In genomic region chr12:54230555-54230954, GRCh38 we compare ENCODE assay signal across 23 cellular contexts. TPM values are rescaled to one million over a fixed set of nuclear protein-coding genes. Genes with fewer than 3 reads are reported as not detected.
DNase-seq lines count a peak whose midpoint lies in the region; ATAC-seq and TF ChIP-seq lines count a peak whose summit lies in the region.
"Had no signal": no experiment of that assay in that cellular context is flagged by ENCODE, and none has a peak within 500 bp of the region (broad histone marks: within the 10 kb centered on the region; RNA-seq: fewer than 3 reads in every experiment).

No MANE protein-coding gene starts in this region.

- TF ChIP-seq RAD21 in HCT116 (IDR thresholded peaks at IDR 0.05; ENCODE audit: low read depth): no peak

- no peaks in the 10 kb centered on the region for H4K20me1 ChIP-seq in HCT116 (ENCODE audit: insufficient read depth)

- CTCF ChIA-PET in HCT116 (lab: Charles Lee): no interaction called here

- no peak for TF ChIP-seq POLR2A in HCT116 (IDR thresholded peaks at IDR 0.05; ENCODE audit: borderline replicate concordance, extremely low read depth, insufficient read depth, insufficient read length)

- no peaks in the 10 kb centered on the region for H3K27me3 ChIP-seq in HCT116 (ENCODE audit: insufficient read depth, low read length)
- H3K27me3 ChIP-seq in foreskin keratinocyte: no peaks in the 10 kb centered on the region
- H3K27me3 ChIP-seq in skeletal muscle satellite cell (ENCODE audit: control insufficient read depth, insufficient read depth, low read length): no peaks in the 10 kb centered on the region
- H3K27me3 ChIP-seq: dorsolateral prefrontal cortex, pancreas had no signal

- H3K79me2 ChIP-seq in HCT116 (ENCODE audit: insufficient read depth, low read length): no peaks in the 10 kb centered on the region

- no peaks in the 10 kb centered on the region for H3K9me3 ChIP-seq in HCT116 (ENCODE audit: control insufficient read depth in 1 of 2, insufficient read depth in 1 of 2, low read depth in 1 of 2, low read length in 2 of 2)
- H3K9me3 ChIP-seq in SK-N-MC (ENCODE audit: low read depth, low read length): no peaks in the 10 kb centered on the region
- no peaks in the 10 kb centered on the region for H3K9me3 ChIP-seq in skeletal muscle satellite cell (replicated peaks; ENCODE audit: low read length)
- H3K9me3 ChIP-seq: pancreas had no signal

- H2AFZ ChIP-seq in HCT116 (ENCODE audit: low read depth, low read length, poor library complexity, severe bottlenecking): no peak overlapping the region
- H2AFZ ChIP-seq: GM23338 had no signal

- H3K4me2 ChIP-seq in HCT116 (ENCODE audit: low read length): peak overlapping the region; percentile 76; the same call in 1 of the 2 replicates
- no peak overlapping the region for H3K4me2 ChIP-seq in skeletal muscle satellite cell (ENCODE audit: low read length)
- H3K4me2 ChIP-seq: GM23338 had no signal

- H3K9ac ChIP-seq in HCT116 (ENCODE audit: low read length) (no peak overlapping the region), SK-N-MC (ENCODE audit: insufficient read length) (no peak overlapping the region), skeletal muscle satellite cell (ENCODE audit: low read depth, low read length) (peak overlapping the region; percentile 57)

- intact Hi-C loops in HCT116 (cut with micrococcal nuclease): no loop called here

- no peak overlapping the region for H3K4me3 ChIP-seq in HCT116 (replicated peaks in 1 of 2; ENCODE audit: low read depth in 1 of 2, low read length in 2 of 2)
- H3K4me3 ChIP-seq in SK-N-MC: no peak overlapping the region
- H3K4me3 ChIP-seq in skeletal muscle satellite cell (ENCODE audit: low read length): no peak overlapping the region
- H3K4me3 ChIP-seq: dorsolateral prefrontal cortex, GM23338, pancreas had no signal

- DNase-seq in HCT116 (ENCODE audit: low read depth, low spot score) (no peak), SK-N-MC (ENCODE audit: low read depth, low spot score) (no peak), foreskin keratinocyte (no peak), NCI-H1105 (lab: John Stamatoyannopoulos, UW) (no peak), NCI-H187 treated with DMSO at 0.1 percent for 48 hours (lab: John Stamatoyannopoulos, UW) (no peak), amniotic stem cell (lab: John Stamatoyannopoulos, UW) (no peak)
- DNase-seq: activated CD4-positive, alpha-beta T cell treated with anti-CD3 and anti-CD28 coated beads, Interleukin-2, amount 10 ng/mL, durations not matched to agents 24 days and 14 days; activated CD8-positive, alpha-beta memory T cell treated with anti-CD3 and anti-CD28 coated beads, Interleukin-2, amount 10 ng/mL, durations not matched to agents 7 days and 5 days; activated naive CD4-positive, alpha-beta T cell treated with anti-CD3 and anti-CD28 coated beads, Interleukin-2, amount 50 U/mL, for 16 hours; anterior cingulate cortex; CD4-positive, alpha-beta memory T cell; DMS153; Karpas-422; naive thymus-derived CD4-positive, alpha-beta T cell; NCI-H1694 treated with DMSO at 0.1 percent for 48 hours; NCI-H524 treated with DMSO at 0.1 percent for 48 hours; pancreas; stimulated activated CD4-positive, alpha-beta T cell treated with anti-CD3 and anti-CD28 coated beads, Interleukin-15, amount 100 ng/mL, for 24 hours; T-helper 2 cell had no signal

- ATAC-seq in HCT116: no peak
- ATAC-seq in foreskin keratinocyte: no peak
- ATAC-seq in HG02840 (IDR thresholded peaks at IDR 0.05; ENCODE audit: low FRiP score, unreplicated experiment): no peak
- ATAC-seq: activated CD8-positive, alpha-beta memory T cell treated with anti-CD3 and anti-CD28 coated beads, Interleukin-2, amount 10 ng/mL, durations not matched to agents 7 days and 5 days; GM23338; naive thymus-derived CD4-positive, alpha-beta T cell had no signal

- RAD21 ChIA-PET in HCT116 (lab: Charles Lee; ENCODE audit: low non-redundant PET in 1 of 2, low total read pairs in 2 of 2, uncharacterized antibody in 2 of 2, unreplicated experiment in 2 of 2): no interaction called here

- POLR2A ChIA-PET in HCT116 (lab: Charles Lee): interaction anchor here (0.9 to 1.0 kb wide), 2 partner anchors 21 to 50 kb away, joined by 4 read pairs; partner anchors contain the start of genes CBX5 and HNRNPA1

- H3K4me1 ChIP-seq in HCT116 (ENCODE audit: control insufficient read depth in 1 of 2, insufficient read depth in 2 of 2, low read length in 2 of 2) (peaks cover 7 to 27% of the 10 kb centered on the region in 2 experiments; a peak in 3 of 4 replicates), foreskin keratinocyte (peaks cover 6% of the 10 kb centered on the region), skeletal muscle satellite cell (ENCODE audit: control insufficient read depth, insufficient read depth, low read length) (peaks cover 37% of the 10 kb centered on the region)
- H3K4me1 ChIP-seq: pancreas had no signal

- H3K27ac ChIP-seq in HCT116 (ENCODE audit: low read depth, low read length): no peak overlapping the region
- peak overlapping the region; percentile 75 for H3K27ac ChIP-seq in SK-N-MC
- H3K27ac ChIP-seq in foreskin keratinocyte: peak overlapping the region; percentile 28
- H3K27ac ChIP-seq: pancreas had no signal

- BruUV-seq in HCT116 (replicated peaks; lab: Mats Ljungman, UMichigan): no TSS peak

- no peaks in the 10 kb centered on the region for H3K9me2 ChIP-seq in HCT116 (ENCODE audit: insufficient read depth)

- H3K36me3 ChIP-seq in HCT116 (ENCODE audit: control insufficient read depth in 1 of 2, insufficient read depth in 2 of 2, low read length in 2 of 2) (no peaks in the 10 kb centered on the region), SK-N-MC (ENCODE audit: insufficient read depth, low read length) (peaks cover 16% of the 10 kb centered on the region), skeletal muscle satellite cell (ENCODE audit: insufficient read depth, low read length) (no peaks in the 10 kb centered on the region)
- H3K36me3 ChIP-seq: pancreas had no signal

- TF ChIP-seq CTCF in HCT116 (IDR thresholded peaks at IDR 0.05 in 2 of 3, conservative IDR thresholded peaks at IDR 0.05 in 1 of 3; ENCODE audit: borderline replicate concordance in 1 of 3, insufficient read depth in 1 of 3, low read depth in 2 of 3, low read length in 2 of 3) (0 out of 6 replicates have a peak, but pooled peaks of 1 of the 3 experiments have one; percentile 18), foreskin keratinocyte (conservative IDR thresholded peaks at IDR 0.05) (peak; percentile 1)

TF ChIP-seq in HCT116, 20 proteins besides CTCF, POLR2A, EP300 and RAD21:
- TF ChIP-seq ELF1 (IDR thresholded peaks at IDR 0.05; ENCODE audit: borderline replicate concordance, low read depth) (no peak), ZNF274 (IDR thresholded peaks at IDR 0.05; ENCODE audit: low read depth, low read length) (no peak), POLR2AphosphoS5 (IDR thresholded peaks at IDR 0.05; ENCODE audit: low read depth, low read length) (no peak), FOSL1 (IDR thresholded peaks at IDR 0.05; ENCODE audit: low read depth) (no peak), ZFX (IDR thresholded peaks at IDR 0.05) (no peak), JUND (IDR thresholded peaks at IDR 0.05) (no peak), EGR1 (IDR thresholded peaks at IDR 0.05; ENCODE audit: low read depth) (no peak), CEBPB (IDR thresholded peaks at IDR 0.05; ENCODE audit: low read depth) (no peak), SRF (IDR thresholded peaks at IDR 0.05; ENCODE audit: low read depth) (no peak), SP1 (IDR thresholded peaks at IDR 0.05; ENCODE audit: low read depth) (no peak)
TF ChIP-seq in HCT116: peak in this region for 0.

RNA-seq across cellular contexts. Expression of gene SMUG1, which starts 41.8 kb away (rescaled TPM):
- total RNA-seq in HCT116 (2021; ENCODE audit: unreplicated experiment): 43.6 TPM
- polyA plus RNA-seq in HCT116 (2012): 32.0 and 43.0 TPM in 2 replicates
- 54.7 and 58.7 TPM in 2 replicates for total RNA-seq in foreskin keratinocyte
- polyA plus RNA-seq in foreskin keratinocyte: 73.3 and 80.9 TPM in 2 replicates
- total RNA-seq in skeletal muscle satellite cell (2012; rRNA removed): 27.7 and 30.2 TPM in 2 replicates

RNA-seq across cellular contexts. Expression of gene CBX5, which starts 49.4 kb away (rescaled TPM):
- total RNA-seq in HCT116 (2021; ENCODE audit: unreplicated experiment) (72.3 TPM), foreskin keratinocyte (67.9 and 70.7 TPM in 2 replicates)
- polyA plus RNA-seq in HCT116 (2012): 9.7 and 16.1 TPM in 2 replicates
- polyA plus RNA-seq in foreskin keratinocyte: 20.5 and 24.4 TPM in 2 replicates
- 33.0 and 35.6 TPM in 2 replicates for total RNA-seq in skeletal muscle satellite cell (2012; rRNA removed)

RNA-seq across cellular contexts. Expression of gene HNRNPA1, which starts 50.0 kb away (rescaled TPM):
- total RNA-seq in HCT116 (2021; ENCODE audit: unreplicated experiment): 1,878 TPM
- 1,517 and 1,973 TPM in 2 replicates for polyA plus RNA-seq in HCT116 (2012)
- 812 and 1,049 TPM in 2 replicates for total RNA-seq in foreskin keratinocyte
- polyA plus RNA-seq in foreskin keratinocyte: 1,089 and 1,295 TPM in 2 replicates
- total RNA-seq in skeletal muscle satellite cell (2012; rRNA removed): 230 and 240 TPM in 2 replicates
